Comparison of ENCODE assay signal across 13 cellular contexts in the genomic region with DNA sequence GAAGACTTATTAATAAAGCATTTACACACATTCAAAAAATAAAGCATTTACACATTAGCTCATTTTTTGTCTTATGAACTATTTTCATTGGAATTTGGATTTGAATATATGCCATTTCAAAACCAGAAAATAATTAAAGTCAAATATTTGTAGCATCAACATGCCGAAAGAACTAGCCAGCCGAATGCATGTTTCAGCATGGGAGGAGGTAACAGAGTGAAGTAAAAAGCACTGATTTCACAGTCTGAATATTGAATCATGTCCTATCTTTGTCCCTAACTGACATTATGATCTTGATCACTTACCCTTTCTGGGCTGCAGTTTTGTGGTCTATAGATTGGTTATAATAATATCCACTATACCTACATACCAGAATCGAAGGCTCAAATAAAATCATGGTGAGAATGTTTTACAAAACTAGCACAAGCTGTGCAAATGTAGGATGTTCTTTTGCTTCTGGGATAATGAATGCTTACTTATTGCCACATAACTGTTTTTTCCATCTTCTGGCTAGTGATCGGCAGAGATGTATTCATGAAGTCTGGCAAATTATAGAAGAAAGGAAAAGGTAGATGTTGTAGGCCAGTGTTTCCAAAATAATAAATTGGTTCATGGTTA.
DNase-seq lines count a peak whose midpoint lies in the region; ATAC-seq and TF ChIP-seq lines count a peak whose summit lies in the region.
"Had no signal": no experiment of that assay in that cellular context is flagged by ENCODE, and none has a peak within 500 bp of the region (broad histone marks: within the 10 kb centered on the region; RNA-seq: fewer than 3 reads in every experiment).

No MANE protein-coding gene starts in this region.

- no peaks in the 10 kb centered on the region for H3K9me2 ChIP-seq in PC-9 (ENCODE audit: insufficient read depth)

- WGBS in gastroesophageal sphincter (ENCODE audit: low coverage in 1 of 2), 2 donors: 45 to 55% methylated on average over 4 of the region's 4 CpGs
- 70% methylated on average over 4 of the region's 4 CpGs for WGBS in suprapubic skin

- no peaks in the 10 kb centered on the region for H4K20me1 ChIP-seq in PC-9 (ENCODE audit: insufficient read depth)

- H3K27me3 ChIP-seq in PC-9 (ENCODE audit: insufficient read depth, low read depth): no peaks in the 10 kb centered on the region
- H3K27me3 ChIP-seq in gastroesophageal sphincter: no peaks in the 10 kb centered on the region
- no peaks in the 10 kb centered on the region for H3K27me3 ChIP-seq in suprapubic skin
- H3K27me3 ChIP-seq in BE2C: no peaks in the 10 kb centered on the region
- H3K27me3 ChIP-seq: pancreas had no signal

- TF ChIP-seq POLR2A in gastroesophageal sphincter (IDR thresholded peaks at IDR 0.05): no peak
- TF ChIP-seq POLR2A in suprapubic skin (IDR thresholded peaks at IDR 0.05): no peak

- ATAC-seq in gastroesophageal sphincter: no peak
- no peak for ATAC-seq in HG03432 (IDR thresholded peaks at IDR 0.05; ENCODE audit: unreplicated experiment)

- H3K36me3 ChIP-seq in PC-9 (ENCODE audit: low read depth) (peaks cover 7% of the 10 kb centered on the region; the same call in 1 of the 2 replicates), gastroesophageal sphincter (peaks cover 0 to 23% of the 10 kb centered on the region in 2 donors), suprapubic skin (peaks cover 8% of the 10 kb centered on the region), BE2C (peaks cover 6% of the 10 kb centered on the region)
- H3K36me3 ChIP-seq: pancreas had no signal

- peaks cover 9% of the 10 kb centered on the region for H3K79me2 ChIP-seq in PC-9 (ENCODE audit: low read depth)

- intact Hi-C loops in PC-9 (cut with micrococcal nuclease; ENCODE audit: unreplicated experiment): no loop called here

- TF ChIP-seq CTCF in PC-9 (conservative IDR thresholded peaks at IDR 0.05) (no peak), gastroesophageal sphincter (IDR thresholded peaks at IDR 0.05) (no peak), suprapubic skin (IDR thresholded peaks at IDR 0.05) (no peak), BE2C (IDR thresholded peaks at IDR 0.05; ENCODE audit: low read depth, low read length) (no peak)

- H3F3A ChIP-seq in PC-9 (ENCODE audit: insufficient read depth, low read depth): peaks cover 45% of the 10 kb centered on the region

- H3K4me1 ChIP-seq in PC-9 (replicated peaks; ENCODE audit: insufficient read depth): peaks cover 48% of the 10 kb centered on the region
- peaks cover 0 to 23% (median 0%) of the 10 kb centered on the region in 3 donors for H3K4me1 ChIP-seq in gastroesophageal sphincter
- peaks cover 5% of the 10 kb centered on the region for H3K4me1 ChIP-seq in suprapubic skin
- no peaks in the 10 kb centered on the region for H3K4me1 ChIP-seq in BE2C

- no peak overlapping the region for H2AFZ ChIP-seq in PC-9

- H3K4me2 ChIP-seq in PC-9: no peak overlapping the region

- H3K4me3 ChIP-seq in PC-9 (no peak overlapping the region), gastroesophageal sphincter (no peak overlapping the region), suprapubic skin (no peak overlapping the region), BE2C (ENCODE audit: low read depth, low read length) (no peak overlapping the region)
- H3K4me3 ChIP-seq: pancreas had no signal

- no peaks in the 10 kb centered on the region for H3K9me3 ChIP-seq in PC-9 (ENCODE audit: insufficient read depth, low read depth)
- no peaks in the 10 kb centered on the region for H3K9me3 ChIP-seq in gastroesophageal sphincter
- no peaks in the 10 kb centered on the region for H3K9me3 ChIP-seq in suprapubic skin
- H3K9me3 ChIP-seq in BE2C: no peaks in the 10 kb centered on the region
- H3K9me3 ChIP-seq: pancreas had no signal

- H3K27ac ChIP-seq in PC-9: peak overlapping the region; percentile 22
- H3K27ac ChIP-seq in gastroesophageal sphincter: peak overlapping the region; percentile 29 to 62 (median 58)
- H3K27ac ChIP-seq in suprapubic skin: peak overlapping the region; percentile 67
- H3K27ac ChIP-seq: pancreas had no signal

- CTCF ChIA-PET in PC-9 (lab: Charles Lee): no interaction called here

- DNase-seq in EH (ENCODE audit: low read depth): peak; percentile 56
- no peak for DNase-seq in PC-9
- DNase-seq in suprapubic skin (ENCODE audit: low spot score in 2 of 2): no peak
- no peak for DNase-seq in anterior cingulate cortex (lab: John Stamatoyannopoulos, UW)
- no peak for DNase-seq in BE2C
- DNase-seq: COR-L47, GF-D8, pancreas, SIG-M5, substantia nigra, T-helper 9 cell had no signal

- BruUV-seq in PC-9 (replicated peaks; lab: Mats Ljungman, UMichigan): no TSS peak

- no peak for TF ChIP-seq EP300 in gastroesophageal sphincter (IDR thresholded peaks at IDR 0.05)
- TF ChIP-seq EP300 in suprapubic skin (IDR thresholded peaks at IDR 0.05): no peak

- POLR2A ChIA-PET in PC-9 (lab: Charles Lee; ENCODE audit: unreplicated experiment): no interaction called here
